10 cellular contexts compared by ENCODE assay signal in genomic region chr18:79525556-79526467, GRCh38.
DNase-seq lines count a peak whose midpoint lies in the region; ATAC-seq, FAIRE-seq and TF ChIP-seq lines count a peak whose summit lies in the region.
"Had no signal": no experiment of that assay in that cellular context is flagged by ENCODE, and none has a peak within 500 bp of the region (broad histone marks: within the 10 kb centered on the region; RNA-seq: fewer than 3 reads in every experiment).

No MANE protein-coding gene starts in this region.

- H3K9me3 Mint-ChIP-seq in activated naive CD4-positive, alpha-beta T cell treated with anti-CD3 and anti-CD28 coated beads, Interleukin-2, amount 50 U/mL, for 24 hours, result no peaks in the 10 kb centered on the region

- H3K27ac Mint-ChIP-seq in activated naive CD4-positive, alpha-beta T cell treated with anti-CD3 and anti-CD28 coated beads, Interleukin-2, amount 50 U/mL, for 24 hours, result peak overlapping the region; percentile 95

- peaks cover 8% of the 10 kb centered on the region for H3K36me3 Mint-ChIP-seq in activated naive CD4-positive, alpha-beta T cell treated with anti-CD3 and anti-CD28 coated beads, Interleukin-2, amount 50 U/mL, for 24 hours

- FAIRE-seq in kidney (lab: Jason Lieb, UNC), result no peak

- peak; percentile 29 for DNase-seq in activated CD4-positive, CD25-positive, alpha-beta regulatory T cell treated with anti-CD3 and anti-CD28 coated beads, Interleukin-2, amount 50 U/mL, for 72 hours
- no peak for DNase-seq in activated CD4-positive, CD25-positive, alpha-beta regulatory T cell (lab: John Stamatoyannopoulos, UW)
- DNase-seq in kidney (peak; percentile 77), thoracic aorta (ENCODE audit: low spot score) (no peak), NCI-H510A (lab: John Stamatoyannopoulos, UW) (no peak), NCI-H1417 (lab: John Stamatoyannopoulos, UW) (no peak)
- DNase-seq: effector CD4-positive, alpha-beta T cell had no signal

- H3K4me3 ChIP-seq in kidney (ENCODE audit: low read length in 2 of 2) (no peak overlapping the region), thoracic aorta (peak overlapping the region; percentile 56)

- intact Hi-C loops in kidney (cut with DNase I), result no loop called here

- ATAC-seq in thoracic aorta (ENCODE audit: insufficient number of reproducible peaks, low FRiP score, low read depth) (no peak), HG02571 (IDR thresholded peaks at IDR 0.05; ENCODE audit: unreplicated experiment) (no peak)

- H3K27me3 ChIP-seq in thoracic aorta (replicated peaks; ENCODE audit: insufficient read depth), result no peaks in the 10 kb centered on the region

- H3K4me1 Mint-ChIP-seq in activated naive CD4-positive, alpha-beta T cell treated with anti-CD3 and anti-CD28 coated beads, Interleukin-2, amount 50 U/mL, for 24 hours, result peaks cover 71% of the 10 kb centered on the region

- H3K9me3 ChIP-seq in kidney (ENCODE audit: control insufficient read depth in 1 of 2, low read length in 2 of 2), result no peaks in the 10 kb centered on the region
- H3K9me3 ChIP-seq in thoracic aorta, result no peaks in the 10 kb centered on the region
- H3K9me3 ChIP-seq: neutrophil had no signal

- H3K9ac ChIP-seq in kidney (ENCODE audit: low read length in 2 of 2), result no peak overlapping the region

- H3K36me3 ChIP-seq in kidney (ENCODE audit: control insufficient read depth in 1 of 2, insufficient read depth in 2 of 2, low read length in 2 of 2) (no peaks in the 10 kb centered on the region), thoracic aorta (peaks cover 4% of the 10 kb centered on the region)

- H3K4me1 ChIP-seq in kidney (ENCODE audit: control insufficient read depth in 1 of 2, insufficient read depth in 1 of 2, low read depth in 1 of 2, low read length in 2 of 2) (no peaks in the 10 kb centered on the region), thoracic aorta (ENCODE audit: control insufficient read depth in 1 of 2, low read depth in 2 of 2) (peaks cover 6 to 15% of the 10 kb centered on the region in 2 donors)

- no peaks in the 10 kb centered on the region for H3K27me3 Mint-ChIP-seq in activated naive CD4-positive, alpha-beta T cell treated with anti-CD3 and anti-CD28 coated beads, Interleukin-2, amount 50 U/mL, for 24 hours

- H3K27ac ChIP-seq in kidney (ENCODE audit: low read depth in 2 of 2, low read length in 2 of 2) (no peak overlapping the region), thoracic aorta (no peak overlapping the region)
- H3K27ac ChIP-seq: neutrophil had no signal

- H3K4me3 Mint-ChIP-seq in activated naive CD4-positive, alpha-beta T cell treated with anti-CD3 and anti-CD28 coated beads, Interleukin-2, amount 50 U/mL, for 24 hours, result peak overlapping the region; percentile 71

- TF ChIP-seq CTCF in kidney (IDR thresholded peaks at IDR 0.05; ENCODE audit: borderline replicate concordance, extremely low read depth, insufficient read depth), result no peak
- TF ChIP-seq CTCF in thoracic aorta (IDR thresholded peaks at IDR 0.05), result no peak

Comparison
In these comparisons a context has a peak if more than half of its experiments do, and no peak if none do; other contexts are left out.
1. DNase-seq: peak in activated CD4-positive, CD25-positive, alpha-beta regulatory T cell treated with anti-CD3 and anti-CD28 coated beads, Interleukin-2, amount 50 U/mL, for 72 hours (single experiment) and kidney (single experiment); none in activated CD4-positive, CD25-positive, alpha-beta regulatory T cell (0 of 4), thoracic aorta (single experiment), NCI-H510A (single experiment) and NCI-H1417 (0 of 3).